23 cellular contexts compared by ENCODE assay signal in the genomic region with DNA sequence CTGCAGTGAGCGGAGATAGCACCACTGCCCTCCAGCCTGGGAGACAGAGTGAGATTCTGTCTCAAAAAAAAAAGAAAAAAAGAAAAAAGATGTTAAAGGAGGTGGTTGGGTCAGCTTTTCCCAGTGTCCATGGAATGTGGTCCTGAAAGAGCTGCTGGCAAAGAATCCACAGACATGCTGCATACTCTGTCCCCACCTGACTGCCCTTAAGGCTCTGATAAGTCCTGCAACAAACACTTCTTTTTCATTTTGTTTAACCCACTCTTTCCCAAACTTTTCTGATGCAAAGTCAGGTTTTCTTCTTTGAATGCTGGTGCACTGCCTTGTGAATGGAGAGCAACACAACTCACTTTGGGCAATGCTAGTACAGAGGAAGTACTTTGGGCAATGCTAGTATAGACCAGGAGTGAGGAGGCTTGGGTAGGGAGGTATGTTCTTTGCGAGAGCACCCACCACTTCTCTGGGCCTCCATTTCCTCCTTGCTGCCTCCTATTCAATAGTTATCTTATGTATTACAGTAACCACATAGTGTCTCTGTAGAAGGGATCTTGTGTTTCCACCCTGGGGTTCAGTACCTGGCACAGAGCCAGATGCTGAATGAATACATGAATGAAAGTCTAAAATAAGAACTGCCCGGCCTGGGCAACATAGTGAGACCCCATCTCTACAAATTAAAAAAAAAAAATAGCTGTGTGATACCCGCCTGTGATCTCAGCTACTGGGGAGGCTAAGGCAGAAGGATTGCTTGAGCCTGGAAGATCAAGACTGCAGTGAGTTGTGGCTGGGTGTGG. TPM values are rescaled to one million over a fixed set of nuclear protein-coding genes. Genes with fewer than 3 reads are reported as not detected.
DNase-seq lines count a peak whose midpoint lies in the region; ATAC-seq, FAIRE-seq and TF ChIP-seq lines count a peak whose summit lies in the region.
"Had no signal": no experiment of that assay in that cellular context is flagged by ENCODE, and none has a peak within 500 bp of the region (broad histone marks: within the 10 kb centered on the region; RNA-seq: fewer than 3 reads in every experiment).

No MANE protein-coding gene starts in this region.

- no peak overlapping the region for H2AFZ ChIP-seq in astrocyte (ENCODE audit: low read depth, low read length)

- no peaks in the 10 kb centered on the region for H3K9me3 ChIP-seq in CD4-positive, CD25-positive, alpha-beta regulatory T cell (ENCODE audit: control insufficient read depth in 2 of 2, low read length in 2 of 2)
- H3K9me3 ChIP-seq in KOPT-K1 (ENCODE audit: insufficient read depth, low read length, poor library complexity, severe bottlenecking) (no peaks in the 10 kb centered on the region), astrocyte (ENCODE audit: insufficient read depth, low read depth, low read length) (no peaks in the 10 kb centered on the region)
- H3K9me3 ChIP-seq: Caco-2, heart left ventricle, MG63, upper lobe of right lung had no signal

- no peak overlapping the region for H3K4me3 ChIP-seq in CD4-positive, CD25-positive, alpha-beta regulatory T cell (ENCODE audit: low read depth, low read length)
- no peak overlapping the region for H3K4me3 ChIP-seq in astrocyte (ENCODE audit: insufficient read depth, low read depth, low read length)
- H3K4me3 ChIP-seq: heart left ventricle, MG63, skin epidermis, upper lobe of right lung had no signal

- H3K79me2 ChIP-seq in astrocyte (ENCODE audit: insufficient read depth, low read length), result no peaks in the 10 kb centered on the region

- H3K36me3 ChIP-seq in CD4-positive, CD25-positive, alpha-beta regulatory T cell (ENCODE audit: control insufficient read depth, insufficient read depth, low read length), result no peaks in the 10 kb centered on the region
- H3K36me3 ChIP-seq in KOPT-K1 (ENCODE audit: insufficient read depth, low read length) (no peaks in the 10 kb centered on the region), astrocyte (ENCODE audit: insufficient read depth, low read length) (no peaks in the 10 kb centered on the region)
- H3K36me3 ChIP-seq: heart left ventricle, MG63, upper lobe of right lung had no signal

- no peak for TF ChIP-seq POLR2A in GM12891 (IDR thresholded peaks at IDR 0.05; ENCODE audit: low read depth, low read length)

- no peaks in the 10 kb centered on the region for H3K36me3 Mint-ChIP-seq in CD4-positive, CD25-positive, alpha-beta regulatory T cell
- H3K36me3 Mint-ChIP-seq in astrocyte (ENCODE audit: low read depth, unreplicated experiment), result no peaks in the 10 kb centered on the region

- no peaks in the 10 kb centered on the region for H4K20me1 ChIP-seq in astrocyte (ENCODE audit: insufficient read depth, low read length)

- DNase-seq in CD4-positive, CD25-positive, alpha-beta regulatory T cell, result peak in 1 of 3 donors; percentile 38
- DNase-seq in astrocyte (ENCODE audit: low read depth) (no peak), GM19239 (ENCODE audit: insufficient read length, low spot score) (no peak), GM12891 (ENCODE audit: insufficient read length, low spot score) (no peak), caudate nucleus (lab: John Stamatoyannopoulos, UW) (no peak)
- DNase-seq: activated CD4-positive, CD25-positive, alpha-beta regulatory T cell treated with anti-CD3 and anti-CD28 coated beads, Interleukin-2, amount 50 U/mL, for 72 hours; Caco-2; midbrain; NCI-H1694 treated with DMSO at 0.1 percent for 48 hours; NCI-H226; NCI-H82; nephron progenitor cell; OCI-M1; stimulated activated CD4-positive, alpha-beta T cell treated with anti-CD3 and anti-CD28 coated beads, Interleukin-4, amount 100 ng/mL, for 1 hour; upper lobe of right lung had no signal

- ATAC-seq in CD4-positive, CD25-positive, alpha-beta regulatory T cell (ENCODE audit: low read depth in 2 of 2), result no peak
- ATAC-seq: heart left ventricle, left lobe of liver had no signal

- peak; percentile 75 for FAIRE-seq in A204.1 (lab: Jason Lieb, UNC)
- no peak for FAIRE-seq in astrocyte (lab: Jason Lieb, UNC)
- FAIRE-seq in GM19239 (lab: Jason Lieb, UNC), result no peak
- no peak for FAIRE-seq in GM12891 (lab: Jason Lieb, UNC)
- FAIRE-seq: bronchial epithelial cell had no signal

- H3K4me3 Mint-ChIP-seq in CD4-positive, CD25-positive, alpha-beta regulatory T cell, result no peak overlapping the region
- H3K4me3 Mint-ChIP-seq in astrocyte (ENCODE audit: unreplicated experiment), result no peak overlapping the region
- H3K4me3 Mint-ChIP-seq: nephron progenitor cell had no signal

- H3K9ac ChIP-seq in astrocyte (ENCODE audit: low read length), result no peak overlapping the region

- no peak overlapping the region for H3K27ac ChIP-seq in CD4-positive, CD25-positive, alpha-beta regulatory T cell (ENCODE audit: insufficient read depth, low read length, poor library complexity, severe bottlenecking)
- H3K27ac ChIP-seq in KOPT-K1 (ENCODE audit: low read depth, low read length, poor library complexity, severe bottlenecking) (peak overlapping the region; percentile 99), astrocyte (ENCODE audit: low read depth, low read length) (peak overlapping the region; percentile 64), caudate nucleus (ENCODE audit: low read depth, low read length) (no peak overlapping the region)
- H3K27ac ChIP-seq: heart left ventricle, upper lobe of right lung had no signal

- TF ChIP-seq CTCF in astrocyte (IDR thresholded peaks at IDR 0.05; ENCODE audit: insufficient read depth, low read depth, low read length), result no peak

- no peaks in the 10 kb centered on the region for H3K27me3 Mint-ChIP-seq in CD4-positive, CD25-positive, alpha-beta regulatory T cell
- no peaks in the 10 kb centered on the region for H3K27me3 Mint-ChIP-seq in astrocyte (ENCODE audit: low read depth, unreplicated experiment)

- H3K27me3 ChIP-seq in CD4-positive, CD25-positive, alpha-beta regulatory T cell (ENCODE audit: control insufficient read depth, insufficient read depth, low read length), result no peaks in the 10 kb centered on the region
- H3K27me3 ChIP-seq in astrocyte (ENCODE audit: insufficient read depth, low read length), result no peaks in the 10 kb centered on the region
- H3K27me3 ChIP-seq: MG63, upper lobe of right lung had no signal

- H3K27ac Mint-ChIP-seq in CD4-positive, CD25-positive, alpha-beta regulatory T cell, result peak overlapping the region; percentile 27 to 76 (median 71)
- H3K27ac Mint-ChIP-seq in astrocyte (ENCODE audit: unreplicated experiment), result no peak overlapping the region
- H3K27ac Mint-ChIP-seq: nephron progenitor cell, progenitor cell of endocrine pancreas had no signal

- peaks cover 5 to 37% (median 22%) of the 10 kb centered on the region in 4 donors for H3K4me1 Mint-ChIP-seq in CD4-positive, CD25-positive, alpha-beta regulatory T cell
- H3K4me1 Mint-ChIP-seq in astrocyte (ENCODE audit: low read depth, unreplicated experiment), result peaks cover 42% of the 10 kb centered on the region

- H3K9me3 Mint-ChIP-seq in CD4-positive, CD25-positive, alpha-beta regulatory T cell, result no peaks in the 10 kb centered on the region
- H3K9me3 Mint-ChIP-seq in astrocyte (ENCODE audit: unreplicated experiment), result no peaks in the 10 kb centered on the region

- no peak overlapping the region for H3K4me2 ChIP-seq in astrocyte (ENCODE audit: low read length)

- peaks cover 9% of the 10 kb centered on the region for H3K4me1 ChIP-seq in CD4-positive, CD25-positive, alpha-beta regulatory T cell (ENCODE audit: control insufficient read depth, insufficient read depth, low read length, poor library complexity, severe bottlenecking)
- peaks cover 44% of the 10 kb centered on the region for H3K4me1 ChIP-seq in astrocyte (ENCODE audit: insufficient read depth, low read length)
- H3K4me1 ChIP-seq: upper lobe of right lung had no signal

TF ChIP-seq in GM12891, 5 proteins besides CTCF, POLR2A, EP300 and RAD21:
- TF ChIP-seq SPI1 (IDR thresholded peaks at IDR 0.05; ENCODE audit: low read depth, low read length) (no peak), PAX5 (IDR thresholded peaks at IDR 0.05; ENCODE audit: insufficient read depth, low read length, severe bottlenecking) (no peak), TAF1 (IDR thresholded peaks at IDR 0.05; ENCODE audit: low read depth, low read length) (no peak), POU2F2 (IDR thresholded peaks at IDR 0.05; ENCODE audit: low read depth, low read length) (no peak), POLR2AphosphoS5 (IDR thresholded peaks at IDR 0.05; ENCODE audit: low read depth, low read length) (no peak)

RNA-seq across cellular contexts. Expression of gene LIF, which starts 18.9 kb away (rescaled TPM):
- total RNA-seq in CD4-positive, CD25-positive, alpha-beta regulatory T cell, result 0.96 TPM
- not detected for polyA plus RNA-seq in CD4-positive, CD25-positive, alpha-beta regulatory T cell
- 63.3 and 100 TPM in 2 replicates for total RNA-seq in astrocyte
- polyA plus RNA-seq in GM12891 (2012; ENCODE audit: low read depth, missing spikeins), result 2.4 TPM

RNA-seq across cellular contexts. Expression of gene OSM, which starts 39.0 kb away (rescaled TPM):
- total RNA-seq in CD4-positive, CD25-positive, alpha-beta regulatory T cell, result 24.0 TPM
- 1 to 10 TPM; 2.4 to 7.0 (median 4.8) TPM for polyA plus RNA-seq in CD4-positive, CD25-positive, alpha-beta regulatory T cell
- not detected in 2 replicates for total RNA-seq in astrocyte
- 0.28 TPM for polyA plus RNA-seq in GM12891 (2012; ENCODE audit: low read depth, missing spikeins)
- total RNA-seq: bronchial epithelial cell, Caco-2, progenitor cell of endocrine pancreas had no signal

Comparison
In these comparisons a context has a peak if more than half of its experiments do, and no peak if none do; other contexts are left out.
1. H3K27ac ChIP-seq: peak in KOPT-K1 (single experiment) and astrocyte (single experiment); none in CD4-positive, CD25-positive, alpha-beta regulatory T cell (single experiment) and caudate nucleus (single experiment).
2. RNA of gene LIF, which starts 18.9 kb away (total RNA-seq): 63.3 to 100 TPM in astrocyte; 0.96 TPM in CD4-positive, CD25-positive, alpha-beta regulatory T cell (single experiment); every median in the first group is over 10 times any median in the second.
3. RNA of gene OSM, which starts 39.0 kb away (total RNA-seq): 24.0 TPM in CD4-positive, CD25-positive, alpha-beta regulatory T cell (single experiment); not detected in astrocyte; every median in the first group is over 10 times any median in the second.